Comparison of ENCODE assay signal across 14 cellular contexts in genomic region chr11:61273151-61274078, GRCh38. TPM values are rescaled to one million over a fixed set of nuclear protein-coding genes. Genes with fewer than 3 reads are reported as not detected.
DNase-seq lines count a peak whose midpoint lies in the region; ATAC-seq, FAIRE-seq and TF ChIP-seq lines count a peak whose summit lies in the region.
"Had no signal": no experiment of that assay in that cellular context is flagged by ENCODE, and none has a peak within 500 bp of the region (broad histone marks: within the 10 kb centered on the region; RNA-seq: fewer than 3 reads in every experiment).

No MANE protein-coding gene starts in this region.

- FAIRE-seq in HTR-8/SVneo (lab: Jason Lieb, UNC): no peak

- peak overlapping the region in 8 of 11 experiments; percentile 8 to 66 (median 46); a peak in 15 of 22 replicates for H3K27ac ChIP-seq in BLaER1 treated with 17β-estradiol and CSF1 and Interleukin-3, amounts not matched to agents 10 nM and 100 nM
- H3K27ac ChIP-seq in colonic mucosa (no peak overlapping the region), mesenchymal stem cell (ENCODE audit: low read length, poor library complexity, severe bottlenecking) (no peak overlapping the region)
- H3K27ac ChIP-seq: parathyroid adenoma, tibial artery had no signal

- H2AK5ac ChIP-seq in mesenchymal stem cell (ENCODE audit: low read length, severe bottlenecking): no peak overlapping the region

- DNase-seq in NCI-H2029 treated with DMSO at 0.1 percent for 48 hours (lab: John Stamatoyannopoulos, UW) (peak; percentile 82), colonic mucosa (peak; percentile 43), mesenchymal stem cell (no peak), occipital lobe (lab: John Stamatoyannopoulos, UW) (no peak), HTR-8/SVneo (ENCODE audit: insufficient read length, low spot score) (no peak)
- DNase-seq: activated CD4-positive, alpha-beta T cell treated with anti-CD3 and anti-CD28 coated beads for 48 hours; dermis blood vessel endothelial cell; NCI-H526 treated with DMSO at 0.1 percent for 48 hours; tibial artery had no signal

- no peak overlapping the region for H3K18ac ChIP-seq in mesenchymal stem cell (ENCODE audit: low read depth in 1 of 2, low read length in 2 of 2)

- H3K36me3 ChIP-seq in BLaER1 treated with 17β-estradiol and CSF1 and Interleukin-3, amounts not matched to agents 10 nM and 100 nM: peaks cover 11 to 85% (median 67%) of the 10 kb centered on the region in 11 experiments; a peak in 21 of 22 replicates
- no peaks in the 10 kb centered on the region for H3K36me3 ChIP-seq in colonic mucosa
- H3K36me3 ChIP-seq in mesenchymal stem cell (ENCODE audit: control insufficient read depth in 1 of 2, insufficient read depth in 2 of 2, low read depth in 1 of 2, low read length in 2 of 2): peaks cover 43 to 70% of the 10 kb centered on the region in 2 experiments
- H3K36me3 ChIP-seq: tibial artery had no signal

- H3K23ac ChIP-seq in mesenchymal stem cell (ENCODE audit: low read length in 2 of 2): no peak overlapping the region

- peak overlapping the region in 8 of 10 experiments; percentile 0 to 48 (median 38); a peak in 11 of 20 replicates for H3K4me3 ChIP-seq in BLaER1 treated with 17β-estradiol and CSF1 and Interleukin-3, amounts not matched to agents 10 nM and 100 nM
- H3K4me3 ChIP-seq in colonic mucosa (no peak overlapping the region), mesenchymal stem cell (ENCODE audit: insufficient read depth in 1 of 2, low read depth in 1 of 2, low read length in 2 of 2) (no peak overlapping the region)
- H3K4me3 ChIP-seq: tibial artery had no signal

- H3K4me2 ChIP-seq in BLaER1 treated with 17β-estradiol and CSF1 and Interleukin-3, amounts not matched to agents 10 nM and 100 nM: peak overlapping the region; percentile 70 to 95 (median 88)
- H3K4me2 ChIP-seq in mesenchymal stem cell (ENCODE audit: low read length, poor library complexity, severe bottlenecking): no peak overlapping the region

- H3K9ac ChIP-seq in BLaER1 treated with 17β-estradiol and CSF1 and Interleukin-3, amounts not matched to agents 10 nM and 100 nM: peak overlapping the region; percentile 1 to 63 (median 46); a peak in 17 of 22 replicates
- no peak overlapping the region for H3K9ac ChIP-seq in colonic mucosa (ENCODE audit: low read depth in 2 of 2, low read length in 2 of 2)
- peak overlapping the region; percentile 20 for H3K9ac ChIP-seq in mesenchymal stem cell (ENCODE audit: low read length)
- H3K9ac ChIP-seq: parathyroid adenoma had no signal

- no peak for TF ChIP-seq CTCF in colonic mucosa (IDR thresholded peaks at IDR 0.05)

- peaks cover 0 to 35% (median 23%) of the 10 kb centered on the region in 11 experiments; a peak in 15 of 22 replicates for H4K20me1 ChIP-seq in BLaER1 treated with 17β-estradiol and CSF1 and Interleukin-3, amounts not matched to agents 10 nM and 100 nM

- intact Hi-C loops in colonic mucosa (cut with DNase I): no loop called here

- H3K27me3 ChIP-seq in BLaER1 treated with 17β-estradiol and CSF1 and Interleukin-3, amounts not matched to agents 10 nM and 100 nM: no peaks in the 10 kb centered on the region
- no peaks in the 10 kb centered on the region for H3K27me3 ChIP-seq in colonic mucosa
- no peaks in the 10 kb centered on the region for H3K27me3 ChIP-seq in mesenchymal stem cell (ENCODE audit: control insufficient read depth in 1 of 2, insufficient read depth in 1 of 2, low read length in 2 of 2)
- H3K27me3 ChIP-seq: tibial artery had no signal

- ATAC-seq in GM19467 (IDR thresholded peaks at IDR 0.05; ENCODE audit: unreplicated experiment) (no peak), HG02870 (IDR thresholded peaks at IDR 0.05; ENCODE audit: unreplicated experiment) (no peak)

- no peak overlapping the region for H2BK15ac ChIP-seq in mesenchymal stem cell (ENCODE audit: low read depth, poor library complexity, severe bottlenecking)

- 93% methylated on average over 16 of the region's 17 CpGs for WGBS in mesenchymal stem cell

- H3K14ac ChIP-seq in mesenchymal stem cell (ENCODE audit: low read length in 2 of 2): no peak overlapping the region

- no peak overlapping the region for H4K91ac ChIP-seq in mesenchymal stem cell (ENCODE audit: low read length)

- H2AFZ ChIP-seq in mesenchymal stem cell (ENCODE audit: low read depth, low read length): no peak overlapping the region
- H2AFZ ChIP-seq: parathyroid adenoma had no signal

- no peaks in the 10 kb centered on the region for H3K9me3 ChIP-seq in BLaER1 treated with 17β-estradiol and CSF1 and Interleukin-3, amounts not matched to agents 10 nM and 100 nM (replicated peaks in 1 of 11)
- H3K9me3 ChIP-seq in colonic mucosa (no peaks in the 10 kb centered on the region), mesenchymal stem cell (ENCODE audit: control insufficient read depth, low read length) (no peaks in the 10 kb centered on the region)
- H3K9me3 ChIP-seq: tibial artery had no signal

- no peak overlapping the region for H2BK5ac ChIP-seq in mesenchymal stem cell (ENCODE audit: low read depth, low read length, poor library complexity, severe bottlenecking)

- H3K4me1 ChIP-seq in BLaER1 treated with 17β-estradiol and CSF1 and Interleukin-3, amounts not matched to agents 10 nM and 100 nM: peaks cover 30 to 80% (median 58%) of the 10 kb centered on the region in 10 experiments
- H3K4me1 ChIP-seq in colonic mucosa: no peaks in the 10 kb centered on the region
- peaks cover 5% of the 10 kb centered on the region for H3K4me1 ChIP-seq in mesenchymal stem cell (ENCODE audit: control insufficient read depth, insufficient read depth, low read depth, low read length)
- H3K4me1 ChIP-seq: parathyroid adenoma, tibial artery had no signal

- H4K8ac ChIP-seq in mesenchymal stem cell (ENCODE audit: low read length): no peak overlapping the region

- H2BK120ac ChIP-seq in mesenchymal stem cell (ENCODE audit: low read depth, low read length): no peak overlapping the region

- H3K79me1 ChIP-seq in mesenchymal stem cell (replicated peaks; ENCODE audit: low read length, poor library complexity, severe bottlenecking): no peaks in the 10 kb centered on the region

- H3K4ac ChIP-seq in mesenchymal stem cell (ENCODE audit: low read depth in 1 of 2, low read length in 2 of 2): no peak overlapping the region

- H2BK12ac ChIP-seq in mesenchymal stem cell (ENCODE audit: low read length in 2 of 2): no peak overlapping the region

RNA-seq across cellular contexts. Expression of gene VWCE, which starts 21.7 kb away (rescaled TPM):
- total RNA-seq in colonic mucosa: under 1 TPM; 0.37 to 0.58 TPM
- 0.65 TPM for polyA plus RNA-seq in mesenchymal stem cell (2013, experiment 1 of 2)
- 0.58 TPM for polyA plus RNA-seq in mesenchymal stem cell (2013, experiment 2 of 2)
- total RNA-seq in occipital lobe: 2.7 TPM

RNA-seq across cellular contexts. Expression of gene PGA5, which starts 32.4 kb away (rescaled TPM):
- total RNA-seq in colonic mucosa: not detected
- not detected for polyA plus RNA-seq in mesenchymal stem cell (2013, experiment 1 of 2)
- polyA plus RNA-seq in mesenchymal stem cell (2013, experiment 2 of 2): not detected
- not detected for total RNA-seq in occipital lobe
- total RNA-seq: dermis blood vessel endothelial cell, mucosa of gallbladder had no signal

RNA-seq across cellular contexts. Expression of gene PGA4, which starts 51.3 kb away (rescaled TPM):
- total RNA-seq in colonic mucosa (not detected), occipital lobe (0.31 TPM)
- polyA plus RNA-seq in mesenchymal stem cell (2013, experiment 1 of 2): not detected
- polyA plus RNA-seq in mesenchymal stem cell (2013, experiment 2 of 2): not detected
- total RNA-seq: dermis blood vessel endothelial cell, mucosa of gallbladder had no signal

RNA-seq across cellular contexts. Expression of gene DDB1, which starts 59.5 kb away (rescaled TPM):
- total RNA-seq in colonic mucosa (100 to 1,000 TPM; 154 to 189 TPM), occipital lobe (210 TPM)
- polyA plus RNA-seq in mesenchymal stem cell (2013, experiment 1 of 2): 93.9 TPM
- 91.2 TPM for polyA plus RNA-seq in mesenchymal stem cell (2013, experiment 2 of 2)

RNA-seq across cellular contexts. Expression of gene TKFC, which starts 59.6 kb away (rescaled TPM):
- total RNA-seq in colonic mucosa (10 to 100 TPM; 50.0 to 81.3 TPM), occipital lobe (10.6 TPM)
- polyA plus RNA-seq in mesenchymal stem cell (2013, experiment 1 of 2): 9.3 TPM
- 9.6 TPM for polyA plus RNA-seq in mesenchymal stem cell (2013, experiment 2 of 2)

Comparison
In these comparisons a context has a peak if more than half of its experiments do, and no peak if none do; other contexts are left out.
1. H3K27ac ChIP-seq: peak in BLaER1 treated with 17β-estradiol and CSF1 and Interleukin-3, amounts not matched to agents 10 nM and 100 nM (8 of 11); none in colonic mucosa (single experiment) and mesenchymal stem cell (single experiment).
2. H3K4me3 ChIP-seq: peak in BLaER1 treated with 17β-estradiol and CSF1 and Interleukin-3, amounts not matched to agents 10 nM and 100 nM (8 of 10); none in colonic mucosa (single experiment) and mesenchymal stem cell (0 of 2).
3. H3K9ac ChIP-seq: peak in BLaER1 treated with 17β-estradiol and CSF1 and Interleukin-3, amounts not matched to agents 10 nM and 100 nM (11 of 11) and mesenchymal stem cell (single experiment); none in colonic mucosa (0 of 2).
4. DNase-seq: peak in NCI-H2029 treated with DMSO at 0.1 percent for 48 hours (single experiment) and colonic mucosa (single experiment); none in mesenchymal stem cell (single experiment), occipital lobe (single experiment) and HTR-8/SVneo (single experiment).